In the genomic region with DNA sequence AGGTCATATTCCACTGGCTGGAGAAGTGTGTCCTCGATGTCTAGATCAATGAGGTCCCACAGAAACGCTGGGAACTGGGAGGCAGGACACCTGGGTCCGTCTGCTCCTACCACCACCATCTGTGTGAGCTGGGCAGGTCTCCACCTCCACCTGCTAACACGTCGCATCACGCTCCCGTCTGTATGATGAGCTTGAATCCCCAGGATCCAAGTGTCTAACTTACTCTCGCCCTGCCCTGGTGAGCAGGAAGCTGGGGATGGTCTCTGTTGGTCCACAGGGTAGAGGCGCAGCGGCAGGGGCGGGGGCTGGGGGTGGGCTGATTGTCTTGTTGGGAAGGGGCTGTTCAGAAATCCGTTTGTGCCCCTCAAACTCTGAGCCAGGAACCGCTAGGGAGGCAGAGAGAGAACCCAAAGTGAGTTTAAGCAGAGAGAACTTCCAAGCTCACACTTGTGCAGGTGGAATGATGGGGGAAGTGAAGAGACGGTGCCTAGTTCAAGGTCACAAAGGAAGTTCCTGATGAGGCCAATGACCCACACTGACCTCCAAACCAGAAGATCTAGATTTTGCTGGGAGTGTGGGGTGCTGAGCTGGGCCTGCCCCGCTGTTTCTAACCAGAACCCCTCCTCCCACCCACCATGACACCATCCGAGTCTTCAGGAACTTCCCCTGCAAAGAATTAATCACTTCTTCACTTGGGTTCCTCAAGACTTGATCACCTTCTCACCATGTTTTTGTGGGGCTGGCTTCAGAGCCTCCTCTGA, we compare ENCODE assay signal across 2 cellular contexts.
TF ChIP-seq lines count a peak whose summit lies in the region.

No MANE protein-coding gene starts in this region.

TF ChIP-seq in IMR-90, 13 proteins besides CTCF, POLR2A, EP300 and RAD21:
- TF ChIP-seq, protein P1, sequence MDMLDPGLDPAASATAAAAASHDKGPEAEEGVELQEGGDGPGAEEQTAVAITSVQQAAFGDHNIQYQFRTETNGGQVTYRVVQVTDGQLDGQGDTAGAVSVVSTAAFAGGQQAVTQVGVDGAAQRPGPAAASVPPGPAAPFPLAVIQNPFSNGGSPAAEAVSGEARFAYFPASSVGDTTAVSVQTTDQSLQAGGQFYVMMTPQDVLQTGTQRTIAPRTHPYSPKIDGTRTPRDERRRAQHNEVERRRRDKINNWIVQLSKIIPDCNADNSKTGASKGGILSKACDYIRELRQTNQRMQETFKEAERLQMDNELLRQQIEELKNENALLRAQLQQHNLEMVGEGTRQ (IDR thresholded peaks at IDR 0.05; ENCODE audit: low read depth, low read length): no peak
- no peak for TF ChIP-seq NFE2L2 (IDR thresholded peaks at IDR 0.05; ENCODE audit: low read depth, low read length)
- TF ChIP-seq FOS (IDR thresholded peaks at IDR 0.05; ENCODE audit: low read depth, low read length): no peak
- TF ChIP-seq RCOR1 (IDR thresholded peaks at IDR 0.05; ENCODE audit: insufficient replicate concordance, low read length): no peak
- no peak for TF ChIP-seq CEBPB (IDR thresholded peaks at IDR 0.05; ENCODE audit: low read depth, low read length)
- TF ChIP-seq, protein P2, sequence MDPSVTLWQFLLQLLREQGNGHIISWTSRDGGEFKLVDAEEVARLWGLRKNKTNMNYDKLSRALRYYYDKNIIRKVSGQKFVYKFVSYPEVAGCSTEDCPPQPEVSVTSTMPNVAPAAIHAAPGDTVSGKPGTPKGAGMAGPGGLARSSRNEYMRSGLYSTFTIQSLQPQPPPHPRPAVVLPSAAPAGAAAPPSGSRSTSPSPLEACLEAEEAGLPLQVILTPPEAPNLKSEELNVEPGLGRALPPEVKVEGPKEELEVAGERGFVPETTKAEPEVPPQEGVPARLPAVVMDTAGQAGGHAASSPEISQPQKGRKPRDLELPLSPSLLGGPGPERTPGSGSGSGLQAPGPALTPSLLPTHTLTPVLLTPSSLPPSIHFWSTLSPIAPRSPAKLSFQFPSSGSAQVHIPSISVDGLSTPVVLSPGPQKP (IDR thresholded peaks at IDR 0.05; ENCODE audit: borderline replicate concordance, low read depth, low read length): no peak
- no peak for TF ChIP-seq MXI1 (IDR thresholded peaks at IDR 0.05; ENCODE audit: borderline replicate concordance, low read depth, low read length)
- no peak for TF ChIP-seq MAZ (IDR thresholded peaks at IDR 0.05; ENCODE audit: borderline replicate concordance, low read depth, low read length)
- no peak for TF ChIP-seq CHD1 (IDR thresholded peaks at IDR 0.05; ENCODE audit: low read depth, low read length)
- TF ChIP-seq SMC3 (IDR thresholded peaks at IDR 0.05; ENCODE audit: low read depth, low read length): no peak
- TF ChIP-seq MAFK (IDR thresholded peaks at IDR 0.05; ENCODE audit: low read depth, low read length): no peak
- TF ChIP-seq BHLHE40 (IDR thresholded peaks at IDR 0.05; ENCODE audit: low read depth, low read length): no peak
- TF ChIP-seq RFX5 (IDR thresholded peaks at IDR 0.05; ENCODE audit: low read depth, low read length): no peak

TF ChIP-seq in K562, 482 proteins besides CTCF, POLR2A, EP300 and RAD21:
- peak; percentile 73; the same call in 1 of the 2 replicates for TF ChIP-seq ESRRA (IDR thresholded peaks at IDR 0.05; ENCODE audit: borderline replicate concordance, low read depth)
- TF ChIP-seq XRCC4 (IDR thresholded peaks at IDR 0.05; ENCODE audit: extremely low read depth, insufficient read depth, insufficient read length): no peak
- no peak for TF ChIP-seq ZNF133 (CRISPR knock-in tag; IDR thresholded peaks at IDR 0.05)
- no peak for TF ChIP-seq SMAD2 (IDR thresholded peaks at IDR 0.05; ENCODE audit: low read depth, low read length)
TF ChIP-seq in K562: peak in this region for 1.
